10 cellular contexts compared by ENCODE assay signal in the genomic region with DNA sequence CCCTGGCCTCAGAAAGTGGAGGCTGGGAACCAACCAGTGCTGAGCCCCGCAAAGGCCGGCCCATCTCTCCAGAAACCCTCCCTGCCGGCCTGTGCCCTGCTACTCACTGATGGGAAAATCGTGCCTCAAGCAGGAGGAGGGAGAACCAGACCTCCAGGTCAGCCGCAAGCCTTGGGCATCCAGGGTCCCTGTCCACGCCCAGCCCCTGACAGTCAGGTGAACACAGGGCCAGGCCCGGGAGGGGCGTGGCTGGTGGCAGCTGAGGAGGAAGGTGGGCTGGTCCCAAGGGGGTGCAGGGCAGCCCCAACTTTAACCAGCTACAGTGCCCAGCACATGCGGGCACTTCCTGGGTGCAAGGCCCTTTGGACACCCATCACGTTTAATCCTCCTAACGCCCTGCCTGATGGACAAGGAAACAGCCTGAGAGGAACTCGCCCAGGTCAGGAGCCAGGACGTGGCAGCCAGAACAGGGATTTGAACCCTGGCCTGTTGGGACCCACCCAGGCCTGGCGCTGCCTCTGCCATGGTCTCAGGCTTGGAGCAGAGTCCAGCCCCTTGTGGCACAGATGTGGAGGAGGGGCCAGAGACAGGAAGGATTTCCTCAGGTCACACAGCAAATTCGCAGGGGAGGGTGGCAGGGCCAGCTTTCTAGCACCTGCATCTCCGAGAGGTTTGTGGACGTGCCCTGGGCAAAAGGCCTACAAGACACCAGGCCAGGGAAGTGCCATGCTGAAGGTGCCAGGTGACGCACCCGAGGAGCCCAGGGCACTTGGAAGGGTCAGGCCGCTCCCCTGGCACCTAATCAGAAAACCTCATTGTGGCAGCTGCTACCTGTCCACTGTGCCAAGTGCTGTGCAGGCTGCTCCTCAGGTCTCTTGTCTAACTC. TPM values are rescaled to one million over a fixed set of nuclear protein-coding genes. Genes with fewer than 3 reads are reported as not detected.
DNase-seq lines count a peak whose midpoint lies in the region; ATAC-seq and TF ChIP-seq lines count a peak whose summit lies in the region.
"Had no signal": no experiment of that assay in that cellular context is flagged by ENCODE, and none has a peak within 500 bp of the region (broad histone marks: within the 10 kb centered on the region; RNA-seq: fewer than 3 reads in every experiment).

No MANE protein-coding gene starts in this region.

- no peaks in the 10 kb centered on the region for H3K9me3 ChIP-seq in tibial nerve

- H3K27ac ChIP-seq in caudate nucleus (ENCODE audit: low read depth, low read length) (peak overlapping the region; percentile 95), tibial nerve (peak overlapping the region in 3 of 4 donors; percentile 75 to 84 (median 84))

- 89% methylated on average over 15 to 20 of the region's 20 CpGs for WGBS in tibial nerve, 2 donors

- H3K36me3 Mint-ChIP-seq in activated naive CD4-positive, alpha-beta T cell treated with anti-CD3 and anti-CD28 coated beads, Interleukin-2, amount 10 ng/mL, durations not matched to agents 7 days and 5 days: peaks cover 4% of the 10 kb centered on the region
- H3K36me3 Mint-ChIP-seq in memory B cell: peaks cover under 1% of the 10 kb centered on the region
- H3K36me3 Mint-ChIP-seq: activated naive CD8-positive, alpha-beta T cell treated with anti-CD3 and anti-CD28 coated beads, Interleukin-2, amount 10 ng/mL, durations not matched to agents 7 days and 5 days had no signal

- peaks cover 0 to 96% (median 87%) of the 10 kb centered on the region in 4 donors for H3K4me1 ChIP-seq in tibial nerve

- TF ChIP-seq EP300 in tibial nerve (IDR thresholded peaks at IDR 0.05): no peak

- H3K27ac Mint-ChIP-seq in activated naive CD4-positive, alpha-beta T cell treated with anti-CD3 and anti-CD28 coated beads, Interleukin-2, amount 10 ng/mL, durations not matched to agents 7 days and 5 days: peak overlapping the region; percentile 68
- peak overlapping the region; percentile 92 for H3K27ac Mint-ChIP-seq in memory B cell

- peaks cover 78% of the 10 kb centered on the region for H3K4me1 Mint-ChIP-seq in activated naive CD4-positive, alpha-beta T cell treated with anti-CD3 and anti-CD28 coated beads, Interleukin-2, amount 10 ng/mL, durations not matched to agents 7 days and 5 days
- peaks cover 42% of the 10 kb centered on the region for H3K4me1 Mint-ChIP-seq in memory B cell

- CTCF ChIA-PET in activated naive CD4-positive, alpha-beta T cell treated with anti-CD3 and anti-CD28 coated beads, Interleukin-2, amount 10 ng/mL, durations not matched to agents 7 days and 5 days (lab: Charles Lee): interaction anchor here (1.0 to 23.0 kb wide), 5 partner anchors 13 to 30 kb away, joined by 3 to 357 read pairs (median 4); no protein-coding TSS in a partner anchor

- H3K36me3 ChIP-seq in tibial nerve: peaks cover 0 to 7% (median 0%) of the 10 kb centered on the region in 3 donors

- no peak for TF ChIP-seq POLR2A in tibial nerve (IDR thresholded peaks at IDR 0.05)

- TF ChIP-seq CTCF in tibial nerve (IDR thresholded peaks at IDR 0.05): no peak

- H3K9me3 Mint-ChIP-seq in activated naive CD4-positive, alpha-beta T cell treated with anti-CD3 and anti-CD28 coated beads, Interleukin-2, amount 10 ng/mL, durations not matched to agents 7 days and 5 days: no peaks in the 10 kb centered on the region
- H3K9me3 Mint-ChIP-seq in memory B cell: no peaks in the 10 kb centered on the region
- H3K9me3 Mint-ChIP-seq: activated naive CD8-positive, alpha-beta T cell treated with anti-CD3 and anti-CD28 coated beads, Interleukin-2, amount 10 ng/mL, durations not matched to agents 7 days and 5 days had no signal

- H3K27me3 ChIP-seq in tibial nerve: no peaks in the 10 kb centered on the region

- no peak overlapping the region for H3K4me3 ChIP-seq in tibial nerve

- no peaks in the 10 kb centered on the region for H3K27me3 Mint-ChIP-seq in activated naive CD4-positive, alpha-beta T cell treated with anti-CD3 and anti-CD28 coated beads, Interleukin-2, amount 10 ng/mL, durations not matched to agents 7 days and 5 days
- H3K27me3 Mint-ChIP-seq in memory B cell: no peaks in the 10 kb centered on the region
- H3K27me3 Mint-ChIP-seq: activated naive CD8-positive, alpha-beta T cell treated with anti-CD3 and anti-CD28 coated beads, Interleukin-2, amount 10 ng/mL, durations not matched to agents 7 days and 5 days had no signal

- no peak overlapping the region for H3K4me3 Mint-ChIP-seq in activated naive CD4-positive, alpha-beta T cell treated with anti-CD3 and anti-CD28 coated beads, Interleukin-2, amount 10 ng/mL, durations not matched to agents 7 days and 5 days
- H3K4me3 Mint-ChIP-seq in memory B cell: no peak overlapping the region

- DNase-seq in activated naive CD4-positive, alpha-beta T cell treated with anti-CD3 and anti-CD28 coated beads, Interleukin-2, amount 10 ng/mL, durations not matched to agents 7 days and 5 days: no peak
- no peak for DNase-seq in activated naive CD4-positive, alpha-beta T cell (lab: John Stamatoyannopoulos, UW)
- DNase-seq in caudate nucleus (lab: John Stamatoyannopoulos, UW): peak in 1 of 61 donors; percentile 68
- DNase-seq in memory B cell (ENCODE audit: low spot score in 2 of 2): no peak
- no peak for DNase-seq in tibial nerve (ENCODE audit: low spot score in 2 of 2)
- no peak for DNase-seq in GF-D8 (lab: John Stamatoyannopoulos, UW)
- no peak for DNase-seq in DMS114 treated with DMSO at 0.1 percent for 48 hours (lab: John Stamatoyannopoulos, UW; ENCODE audit: unreplicated experiment)
- no peak for DNase-seq in T-helper 9 cell
- DNase-seq: activated naive CD8-positive, alpha-beta T cell treated with anti-CD3 and anti-CD28 coated beads, Interleukin-2, amount 10 ng/mL, durations not matched to agents 7 days and 5 days; SHP77 treated with DMSO at 0.1 percent for 48 hours had no signal

- ATAC-seq in memory B cell (ENCODE audit: low read depth): no peak

RNA-seq across cellular contexts. Expression of a gene that starts 4.5 kb away (rescaled TPM):
- 10 to 100 TPM; 34.5 to 60.0 (median 48.7) TPM for total RNA-seq in tibial nerve

RNA-seq across cellular contexts. Expression of a gene that starts 47.1 kb away (rescaled TPM):
- 10 to 100 TPM; 15.3 to 63.3 (median 36.8) TPM for total RNA-seq in tibial nerve

RNA-seq across cellular contexts. Expression of a gene that starts 54.8 kb away (rescaled TPM):
- 10 to 100 TPM in 1 of 4 donors, 1 to 10 TPM in 3; 1.7 to 10.5 (median 2.6) TPM for total RNA-seq in tibial nerve
